Comparison of ENCODE assay signal across 1 cellular context in the genomic region with DNA sequence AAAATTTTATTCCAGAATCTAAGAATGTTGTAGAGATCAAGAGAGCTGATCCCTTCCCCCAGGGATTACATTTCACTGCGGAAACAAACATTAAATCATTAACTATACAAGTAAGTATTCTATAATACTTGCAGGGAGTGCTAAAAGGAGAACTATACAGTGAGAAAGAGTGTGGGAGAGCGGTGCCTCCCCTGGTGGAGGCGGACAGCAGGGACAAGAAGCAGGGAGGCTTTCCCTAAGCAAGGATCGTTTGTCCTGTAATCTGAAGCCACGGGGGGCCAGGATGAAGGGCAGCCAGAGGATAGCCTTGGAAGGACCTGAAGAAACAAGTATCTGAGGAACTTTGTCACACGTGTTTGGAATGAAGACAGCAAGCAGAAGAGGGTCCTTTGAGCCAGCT.
TF ChIP-seq lines count a peak whose summit lies in the region.

No MANE protein-coding gene starts in this region.

TF ChIP-seq in SK-N-SH, 30 proteins besides CTCF, POLR2A, EP300 and RAD21:
- TF ChIP-seq CHD2 (IDR thresholded peaks at IDR 0.05; ENCODE audit: low read length, partially characterized antibody) (no peak), POLR2AphosphoS5 (IDR thresholded peaks at IDR 0.05; ENCODE audit: low read depth, low read length) (no peak)
